In genomic region chr1:183862967-183863366, GRCh38 we compare ENCODE assay signal across 25 cellular contexts. TPM values are rescaled to one million over a fixed set of nuclear protein-coding genes. Genes with fewer than 3 reads are reported as not detected.
A peak's percentile ranks its signal among the peaks of the same experiment; 100 is the strongest.
DNase-seq lines count a peak whose midpoint lies in the region; ATAC-seq, FAIRE-seq and TF ChIP-seq lines count a peak whose summit lies in the region.
"Had no signal": no experiment of that assay in that cellular context is flagged by ENCODE, and none has a peak within 500 bp of the region (broad histone marks: within the 10 kb centered on the region; RNA-seq: fewer than 3 reads in every experiment).

No MANE protein-coding gene starts in this region.

- no peak overlapping the region for H3K27ac ChIP-seq in K562 (ENCODE audit: extremely low read depth, low read depth, low read length)
- H3K27ac ChIP-seq: PC-9, SJSA1 had no signal

- H3K9ac ChIP-seq in K562 (ENCODE audit: insufficient read depth in 1 of 2, low read depth in 2 of 2, low read length in 2 of 2), result no peak overlapping the region

- POLR2A ChIA-PET in K562 (lab: Yijun Ruan, JAX), result no interaction called here

- WGBS in K562 (ENCODE audit: insufficient coverage, low coverage, missing lambda C conversion rate), result 2% methylated on average over 4 of the region's 4 CpGs

- no peaks in the 10 kb centered on the region for H3K36me3 ChIP-seq in K562 (ENCODE audit: control insufficient read depth, insufficient read depth, low read length)
- H3K36me3 ChIP-seq: BE2C, MG63, SJSA1 had no signal

- no peaks in the 10 kb centered on the region for H3K4me1 ChIP-seq in K562 (replicated peaks in 1 of 2; ENCODE audit: control insufficient read depth in 2 of 2, insufficient read depth in 2 of 2, low read length in 2 of 2)
- H3K4me1 ChIP-seq: BE2C had no signal

- H2AFZ ChIP-seq in K562 (ENCODE audit: low read depth, low read length), result no peak overlapping the region
- H2AFZ ChIP-seq: PC-9 had no signal

- no peak overlapping the region for H3K4me2 ChIP-seq in K562 (ENCODE audit: insufficient read depth, low read length)
- H3K4me2 ChIP-seq: PC-9 had no signal

- H3K9me3 Mint-ChIP-seq in mesothelial cell of epicardium (peaks cover 3% of the 10 kb centered on the region), HFFc6 (no peaks in the 10 kb centered on the region)
- H3K9me3 Mint-ChIP-seq in stimulated activated memory B cell treated with anti-CD40 and anti-IgM and Interleukin-4, amounts not matched to agents 10 μg/mL and 1 μg/mL and 100 μg/mL, for 72 hours, result no peaks in the 10 kb centered on the region
- H3K9me3 Mint-ChIP-seq: CD14-positive monocyte; CD8-positive, alpha-beta memory T cell had no signal

- H3K4me3 ChIP-seq in K562, result no peak overlapping the region
- H3K4me3 ChIP-seq: MG63, PC-9, SJSA1 had no signal

- no peaks in the 10 kb centered on the region for H3K9me1 ChIP-seq in K562 (ENCODE audit: control insufficient read depth, insufficient read depth, low read length)

- no peak for TF ChIP-seq RAD21 in K562 (CRISPR knock-in tag; conservative IDR thresholded peaks at IDR 0.05 in 1 of 2, IDR thresholded peaks at IDR 0.05 in 1 of 2)

- no peak for TF ChIP-seq EP300 in K562 (IDR thresholded peaks at IDR 0.05; ENCODE audit: low read length)

- peaks cover 5% of the 10 kb centered on the region for H3K36me3 Mint-ChIP-seq in mesothelial cell of epicardium
- H3K36me3 Mint-ChIP-seq in stimulated activated memory B cell treated with anti-CD40 and anti-IgM and Interleukin-4, amounts not matched to agents 10 μg/mL and 1 μg/mL and 100 μg/mL, for 72 hours, result no peaks in the 10 kb centered on the region
- peaks cover 4% of the 10 kb centered on the region; the same call in 1 of the 2 replicates for H3K36me3 Mint-ChIP-seq in HFFc6 (ENCODE audit: low read depth)
- H3K36me3 Mint-ChIP-seq: CD8-positive, alpha-beta memory T cell had no signal

- H3K27me3 Mint-ChIP-seq in mesothelial cell of epicardium (ENCODE audit: low read depth) (no peaks in the 10 kb centered on the region), HFFc6 (ENCODE audit: insufficient read depth) (no peaks in the 10 kb centered on the region; the same call in 1 of the 2 replicates)
- H3K27me3 Mint-ChIP-seq in stimulated activated memory B cell treated with anti-CD40 and anti-IgM and Interleukin-4, amounts not matched to agents 10 μg/mL and 1 μg/mL and 100 μg/mL, for 72 hours, result no peaks in the 10 kb centered on the region
- H3K27me3 Mint-ChIP-seq: CD8-positive, alpha-beta memory T cell had no signal

- H3K4me1 Mint-ChIP-seq in mesothelial cell of epicardium, result peaks cover 52% of the 10 kb centered on the region
- H3K4me1 Mint-ChIP-seq in stimulated activated memory B cell treated with anti-CD40 and anti-IgM and Interleukin-4, amounts not matched to agents 10 μg/mL and 1 μg/mL and 100 μg/mL, for 72 hours, result no peaks in the 10 kb centered on the region
- peaks cover 21% of the 10 kb centered on the region for H3K4me1 Mint-ChIP-seq in HFFc6 (ENCODE audit: low read depth)
- H3K4me1 Mint-ChIP-seq: CD14-positive monocyte; CD8-positive, alpha-beta memory T cell had no signal

- in situ Hi-C loops in K562 (cut with MboI), result no loop called here
- in situ Hi-C loops in G401 (cut with HindIII; ENCODE audit: low sequenced_read_pairs), result no loop called here

- no peaks in the 10 kb centered on the region for H3K79me2 ChIP-seq in K562 (ENCODE audit: control insufficient read depth, insufficient read depth, low read length)

- no peaks in the 10 kb centered on the region for H4K20me1 ChIP-seq in K562 (replicated peaks; ENCODE audit: control insufficient read depth, insufficient read depth, low read length)

- DNase-seq in GM19239 (ENCODE audit: insufficient read length, low spot score), result no peak
- DNase-seq in K562 (ENCODE audit: extremely low read depth in 1 of 4, low spot score in 3 of 4), result no peak
- no peak for DNase-seq in mesothelial cell of epicardium (ENCODE audit: low spot score in 2 of 2, unreplicated experiment in 2 of 2)
- DNase-seq in G401 (ENCODE audit: low spot score), result no peak
- DNase-seq in HFFc6, result no peak
- DNase-seq in NCI-H526 (lab: John Stamatoyannopoulos, UW), result no peak
- no peak for DNase-seq in epidermal melanocyte (ENCODE audit: insufficient read length, low spot score)
- DNase-seq: 8988T; ACHN; BE2C; CD8-positive, alpha-beta memory T cell; DMS79 treated with DMSO at 0.1 percent for 48 hours; KG1; MG63; NCI-H1105 treated with DMSO at 0.1 percent for 48 hours; NCI-H146; NCI-H2029; NCI-H446 treated with DMSO at 0.1 percent for 48 hours; NCI-H526 treated with DMSO at 0.1 percent for 48 hours; PC-9 had no signal

- H3K4me3 Mint-ChIP-seq in mesothelial cell of epicardium (no peak overlapping the region), HFFc6 (no peak overlapping the region)
- H3K4me3 Mint-ChIP-seq in stimulated activated memory B cell treated with anti-CD40 and anti-IgM and Interleukin-4, amounts not matched to agents 10 μg/mL and 1 μg/mL and 100 μg/mL, for 72 hours, result no peak overlapping the region
- H3K4me3 Mint-ChIP-seq: CD14-positive monocyte; CD8-positive, alpha-beta memory T cell had no signal

- TF ChIP-seq POLR2A in K562 (conservative IDR thresholded peaks at IDR 0.05), result no peak

- no peaks in the 10 kb centered on the region for H3K9me3 ChIP-seq in K562 (replicated peaks; ENCODE audit: control insufficient read depth, insufficient read depth, low read depth, low read length)
- H3K9me3 ChIP-seq: BE2C, MG63, SJSA1 had no signal

- no TSS peak for BruUV-seq in K562 (replicated peaks; lab: Mats Ljungman, UMichigan)

- TF ChIP-seq CTCF in K562 (IDR thresholded peaks at IDR 0.05 in 2 of 3, conservative IDR thresholded peaks at IDR 0.05 in 1 of 3; ENCODE audit: insufficient read depth in 2 of 3, low read depth in 1 of 3, low read length in 3 of 3) (no peak), mesothelial cell of epicardium (IDR thresholded peaks at IDR 0.05; ENCODE audit: unreplicated experiment) (no peak), HFFc6 (IDR thresholded peaks at IDR 0.05) (no peak)

- ATAC-seq in K562, result no peak
- ATAC-seq in stimulated activated memory B cell treated with anti-CD40 and anti-IgM and Interleukin-4, amounts not matched to agents 10 μg/mL and 1 μg/mL and 100 μg/mL, for 72 hours, result no peak
- ATAC-seq: HCT116, Right ventricle myocardium inferior had no signal

- FAIRE-seq in GM19239 (lab: Jason Lieb, UNC) (peak; percentile 4), K562 (lab: Jason Lieb, UNC) (no peak)

- intact Hi-C loops in K562 (cut with micrococcal nuclease), result no loop called here

- CTCF ChIA-PET in K562 (lab: Yijun Ruan, JAX; ENCODE audit: low intra/inter-chr PET ratio), result no interaction called here

- H3K27ac Mint-ChIP-seq in mesothelial cell of epicardium (peak overlapping the region; percentile 45), HFFc6 (no peak overlapping the region)
- H3K27ac Mint-ChIP-seq in stimulated activated memory B cell treated with anti-CD40 and anti-IgM and Interleukin-4, amounts not matched to agents 10 μg/mL and 1 μg/mL and 100 μg/mL, for 72 hours, result peak overlapping the region; percentile 29
- H3K27ac Mint-ChIP-seq: CD14-positive monocyte had no signal

- peaks cover 0 to 15% of the 10 kb centered on the region in 2 experiments; a peak in 2 of 5 replicates for H3K27me3 ChIP-seq in K562 (ENCODE audit: control insufficient read depth in 2 of 2, insufficient read depth in 2 of 2, low read length in 2 of 2)
- H3K27me3 ChIP-seq: BE2C, MG63, SJSA1 had no signal

TF ChIP-seq in K562, 482 proteins besides CTCF, POLR2A, EP300 and RAD21:
- TF ChIP-seq EGR1 (conservative IDR thresholded peaks at IDR 0.05), result peak; percentile 37; the same call in 1 of the 2 replicates
- TF ChIP-seq KAT2B (IDR thresholded peaks at IDR 0.05; ENCODE audit: low read depth, low read length), result no peak
TF ChIP-seq in K562: peak in this region for 1.

RNA-seq across cellular contexts. Expression of gene RGL1, which starts 58.0 kb away (rescaled TPM):
- total RNA-seq in K562 (2011; cell fraction: chromatin; rRNA removed; ENCODE audit: low replicate concordance), result 0.14 and 0.16 TPM in 2 replicates
- total RNA-seq in K562 (2011; cell fraction: nucleolus; rRNA removed), result 0.13 and 0.17 TPM in 2 replicates
- 0.15 TPM in 1 of 2 replicates, not detected in the other for total RNA-seq in K562 (2011; cell fraction: nucleoplasm; rRNA removed)
- under 0.01 and 0.08 TPM in 2 replicates for total RNA-seq in K562 (2014; rRNA removed)
- total RNA-seq in K562 (2014; rRNA removed; fragmentation: Illumina TruSeq; extraction: Trizol), result 0.06 and 0.07 TPM in 2 replicates
- 0.04 TPM in 2 replicates for total RNA-seq in K562 (2015; rRNA removed; fragmentation: Illumina TruSeq; extraction: Trizol)
- total RNA-seq in K562 (2021), result 0.07 TPM in 2 replicates
- polyA plus RNA-seq in K562 (2011; rRNA removed), result 0.01 and 0.03 TPM in 2 replicates
- polyA plus RNA-seq in K562 (2011; cell fraction: cytosol; rRNA removed), result 0.04 TPM in 1 of 2 replicates, not detected in the other
- 0.04 and 0.09 TPM in 2 replicates for polyA plus RNA-seq in K562 (2011; cell fraction: nucleus; rRNA removed)
- 0.06 and 0.07 TPM in 2 replicates for polyA plus RNA-seq in K562 (2012)
- polyA plus RNA-seq in K562 (2014; fragmentation: Illumina TruSeq; extraction: Trizol), result 0.04 and 0.07 TPM in 2 replicates
- under 1 TPM; 0.03 to 0.06 TPM for polyA plus RNA-seq in K562 (2014; fragmentation: Nextera tagmentation; extraction: Ambion mirVana)
- 0.04 and 0.08 TPM in 2 replicates for polyA plus RNA-seq in K562 (2014; rRNA removed)
- polyA minus RNA-seq in K562 (2011; rRNA and poly(A)+ RNA removed), result 0.11 and 0.15 TPM in 2 replicates
- not detected in 2 replicates for polyA minus RNA-seq in K562 (2011; cell fraction: cytosol; rRNA and poly(A)+ RNA removed)
- 0.22 and 0.27 TPM in 2 replicates for polyA minus RNA-seq in K562 (2011; cell fraction: nucleus; rRNA and poly(A)+ RNA removed)
- 30.5 to 34.0 TPM (median 31.3 TPM) in 3 replicates for total RNA-seq in mesothelial cell of epicardium
- total RNA-seq in G401 (2014; rRNA removed; shearing (Covaris generic)), result 3.4 and 3.7 TPM in 2 replicates
- total RNA-seq in HFFc6 (2021; fragmentation: NEBNext Ultra II Directional; extraction: Animal tissue kit (Norgen Biotek cat#: 25700)), result 10 to 100 TPM; 12.0 to 16.8 (median 14.7) TPM
